1 cellular context compared by ENCODE assay signal in the genomic region with DNA sequence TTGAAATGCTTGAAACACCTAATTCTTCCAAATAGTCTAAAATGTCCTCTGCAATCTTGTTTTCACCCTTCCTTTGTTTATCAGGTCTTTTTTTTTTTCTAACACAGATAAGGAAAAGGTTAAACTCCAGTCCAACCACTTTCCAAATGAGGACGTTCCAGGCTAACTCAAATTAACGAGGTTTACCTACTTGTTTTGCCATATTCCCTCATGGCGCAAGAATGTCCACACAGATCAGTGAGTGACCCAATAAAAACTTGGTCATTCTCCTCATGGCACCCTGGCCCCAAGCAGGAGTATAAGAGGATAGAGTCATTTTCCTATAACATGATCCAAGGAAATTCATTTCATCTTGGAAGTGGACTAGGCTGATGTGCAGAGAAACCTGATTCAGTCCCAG.
TF ChIP-seq lines count a peak whose summit lies in the region.

No MANE protein-coding gene starts in this region.

TF ChIP-seq in GM23338, 12 proteins besides CTCF, POLR2A, EP300 and RAD21 (continued from another document):
- TF ChIP-seq ZNF462 (CRISPR knock-in tag; IDR thresholded peaks at IDR 0.05): no peak
- TF ChIP-seq ZNF114 (CRISPR knock-in tag; IDR thresholded peaks at IDR 0.05): no peak
- TF ChIP-seq CREB1 (CRISPR knock-in tag; IDR thresholded peaks at IDR 0.05; ENCODE audit: low read depth): no peak
- TF ChIP-seq ZNF331 (CRISPR knock-in tag; IDR thresholded peaks at IDR 0.05; ENCODE audit: low read depth): no peak
- no peak for TF ChIP-seq ETS1 (IDR thresholded peaks at IDR 0.05)
